9 cellular contexts compared by ENCODE assay signal in the genomic region with DNA sequence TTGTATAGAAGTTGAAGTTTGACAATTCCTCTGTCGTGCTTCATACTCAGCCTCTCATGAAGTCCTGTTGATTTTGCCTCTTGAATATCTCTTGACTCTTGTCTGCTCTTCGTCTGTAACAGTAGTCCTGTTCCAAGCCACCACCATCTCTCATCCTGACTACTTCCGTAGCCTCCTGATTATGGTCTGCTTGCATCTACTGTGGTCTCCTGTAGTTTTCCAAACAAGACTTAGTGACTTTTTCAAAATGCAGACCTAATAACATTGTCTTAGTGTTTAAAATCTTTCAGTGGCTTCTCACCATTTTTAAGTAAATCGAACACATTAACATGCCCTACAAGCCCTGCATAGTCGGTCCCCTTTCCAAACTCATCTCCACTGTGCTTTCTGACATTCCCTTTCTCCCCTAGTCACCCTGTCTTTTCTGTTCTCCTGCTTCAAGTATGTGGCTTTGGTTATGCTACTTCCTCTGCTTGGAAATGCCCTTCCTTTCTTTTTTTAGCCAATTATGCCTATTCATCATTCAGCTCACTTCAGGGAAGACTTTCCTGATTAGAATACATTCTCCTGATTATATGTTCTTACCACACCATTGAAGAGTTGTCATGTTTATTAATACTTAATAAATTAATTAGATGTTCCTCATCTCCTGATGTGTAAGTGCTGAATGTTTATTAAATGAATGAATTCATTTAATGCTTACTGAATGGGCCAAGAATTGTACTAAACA. TPM values are rescaled to one million over a fixed set of nuclear protein-coding genes. Genes with fewer than 3 reads are reported as not detected.
DNase-seq lines count a peak whose midpoint lies in the region; ATAC-seq and TF ChIP-seq lines count a peak whose summit lies in the region.
"Had no signal": no experiment of that assay in that cellular context is flagged by ENCODE, and none has a peak within 500 bp of the region (broad histone marks: within the 10 kb centered on the region; RNA-seq: fewer than 3 reads in every experiment).

No MANE protein-coding gene starts in this region.

- peaks cover 8% of the 10 kb centered on the region for H3K27me3 Mint-ChIP-seq in GM23338 (ENCODE audit: insufficient read depth, low read depth, poor library complexity)
- no peaks in the 10 kb centered on the region for H3K27me3 Mint-ChIP-seq in activated naive CD8-positive, alpha-beta T cell treated with anti-CD3 and anti-CD28 coated beads for 36 hours

- peaks cover 65% of the 10 kb centered on the region for H3K79me2 ChIP-seq in GM23338 (replicated peaks; ENCODE audit: insufficient read depth)

- no peak overlapping the region for H2AFZ ChIP-seq in GM23338

- H3K27ac Mint-ChIP-seq in GM23338: no peak overlapping the region
- H3K27ac Mint-ChIP-seq in activated naive CD8-positive, alpha-beta T cell treated with anti-CD3 and anti-CD28 coated beads for 36 hours: no peak overlapping the region

- ATAC-seq in GM23338 (no peak), left lung (no peak), HG03108 (IDR thresholded peaks at IDR 0.05; ENCODE audit: unreplicated experiment) (no peak)

- peak; percentile 6 for DNase-seq in A172 (ENCODE audit: low spot score)
- peak; percentile 24 for DNase-seq in GM23338 (ENCODE audit: low spot score)
- DNase-seq in activated naive CD8-positive, alpha-beta T cell treated with anti-CD3 and anti-CD28 coated beads for 36 hours: no peak
- DNase-seq in left lung: no peak
- no peak for DNase-seq in stimulated activated CD4-positive, alpha-beta T cell treated with anti-CD3 and anti-CD28 coated beads, Interleukin-4, amount 100 ng/mL, for 4 hours
- DNase-seq in UCSD-AML1 (lab: John Stamatoyannopoulos, UW; ENCODE audit: unreplicated experiment): no peak
- DNase-seq in NCI-H748 treated with DMSO at 0.1 percent for 48 hours (lab: John Stamatoyannopoulos, UW): no peak

- H3K27me3 ChIP-seq in GM23338 (ENCODE audit: insufficient read depth) (no peaks in the 10 kb centered on the region), left lung (no peaks in the 10 kb centered on the region)

- TF ChIP-seq CTCF in GM23338 (conservative IDR thresholded peaks at IDR 0.05; ENCODE audit: low read depth in 2 of 2) (no peak), left lung (IDR thresholded peaks at IDR 0.05) (no peak)

- no peaks in the 10 kb centered on the region for H3K9me3 ChIP-seq in left lung

- peaks cover 29% of the 10 kb centered on the region for H3K4me1 Mint-ChIP-seq in GM23338
- peaks cover 42% of the 10 kb centered on the region for H3K4me1 Mint-ChIP-seq in activated naive CD8-positive, alpha-beta T cell treated with anti-CD3 and anti-CD28 coated beads for 36 hours

- H3K4me1 ChIP-seq in GM23338 (ENCODE audit: insufficient read depth) (peaks cover 27% of the 10 kb centered on the region), left lung (peaks cover 0 to 54% of the 10 kb centered on the region in 2 donors)

- H3K27ac ChIP-seq in GM23338 (ENCODE audit: low read depth): no peak overlapping the region; the same call in 1 of the 2 replicates
- peak overlapping the region in 1 of 2 donors; percentile 99 for H3K27ac ChIP-seq in left lung

- no peaks in the 10 kb centered on the region for H3K9me2 ChIP-seq in GM23338 (ENCODE audit: insufficient read depth)

- H3F3A ChIP-seq in GM23338 (replicated peaks; ENCODE audit: low read depth): no peaks in the 10 kb centered on the region

- H3K36me3 Mint-ChIP-seq in GM23338 (ENCODE audit: low read depth): no peaks in the 10 kb centered on the region; the same call in 2 of the 3 replicates
- peaks cover 4% of the 10 kb centered on the region for H3K36me3 Mint-ChIP-seq in activated naive CD8-positive, alpha-beta T cell treated with anti-CD3 and anti-CD28 coated beads for 36 hours

- H3K4me2 ChIP-seq in GM23338: peak overlapping the region; percentile 94

- H3K4me3 Mint-ChIP-seq in GM23338: peak overlapping the region; percentile 99
- peak overlapping the region; percentile 65 for H3K4me3 Mint-ChIP-seq in activated naive CD8-positive, alpha-beta T cell treated with anti-CD3 and anti-CD28 coated beads for 36 hours

- intact Hi-C loops in left lung (cut with DNase I): no loop called here

- H3K9me3 Mint-ChIP-seq in GM23338: no peaks in the 10 kb centered on the region
- H3K9me3 Mint-ChIP-seq in activated naive CD8-positive, alpha-beta T cell treated with anti-CD3 and anti-CD28 coated beads for 36 hours: no peaks in the 10 kb centered on the region

- H3K4me3 ChIP-seq in GM23338: peak overlapping the region; percentile 84
- peak overlapping the region; percentile 81 to 95 for H3K4me3 ChIP-seq in left lung

- H3K36me3 ChIP-seq in GM23338 (ENCODE audit: insufficient read depth) (no peaks in the 10 kb centered on the region), left lung (no peaks in the 10 kb centered on the region)

- peaks cover 9% of the 10 kb centered on the region; the same call in 1 of the 2 replicates for H4K20me1 ChIP-seq in GM23338 (replicated peaks; ENCODE audit: insufficient read depth)

TF ChIP-seq in GM23338, 12 proteins besides CTCF, POLR2A, EP300 and RAD21 (continues in another document):
- no peak for TF ChIP-seq ZNF114 (CRISPR knock-in tag; IDR thresholded peaks at IDR 0.05)
- no peak for TF ChIP-seq EZH2 (IDR thresholded peaks at IDR 0.05; ENCODE audit: low read depth, unreplicated experiment)
- no peak for TF ChIP-seq ZNF331 (CRISPR knock-in tag; IDR thresholded peaks at IDR 0.05; ENCODE audit: low read depth)
- TF ChIP-seq ETS1 (IDR thresholded peaks at IDR 0.05): no peak
- no peak for TF ChIP-seq NANOG (IDR thresholded peaks at IDR 0.05; ENCODE audit: borderline replicate concordance)
- TF ChIP-seq STAT1 (IDR thresholded peaks at IDR 0.05; ENCODE audit: unreplicated experiment): no peak

RNA-seq across cellular contexts. Expression of gene SCYL2, which starts 2.0 kb away (rescaled TPM):
- total RNA-seq in A172 (2014; rRNA removed; shearing (Covaris generic)): 47.8 and 98.4 TPM in 2 replicates
- 57.5 and 61.2 TPM in 2 replicates for total RNA-seq in GM23338 (2014; rRNA removed; shearing (Covaris generic))
- 15.0 and 15.2 TPM in 2 replicates for polyA plus RNA-seq in GM23338 (2016; fragmentation: Nextera tagmentation; extraction: Ambion mirVana)
- total RNA-seq in activated naive CD8-positive, alpha-beta T cell treated with anti-CD3 and anti-CD28 coated beads for 36 hours: 10 to 100 TPM; 26.7 to 27.1 TPM
- 10 to 100 TPM; 48.9 to 49.0 TPM for total RNA-seq in left lung

RNA-seq across cellular contexts. Expression of gene DEPDC4, which starts 2.1 kb away (rescaled TPM):
- 2.8 and 3.1 TPM in 2 replicates for total RNA-seq in A172 (2014; rRNA removed; shearing (Covaris generic))
- total RNA-seq in GM23338 (2014; rRNA removed; shearing (Covaris generic)): 2.2 and 2.5 TPM in 2 replicates
- 9.4 and 10.2 TPM in 2 replicates for polyA plus RNA-seq in GM23338 (2016; fragmentation: Nextera tagmentation; extraction: Ambion mirVana)
- 1 to 10 TPM; 2.4 to 2.8 TPM for total RNA-seq in activated naive CD8-positive, alpha-beta T cell treated with anti-CD3 and anti-CD28 coated beads for 36 hours
- total RNA-seq in left lung: 1 to 10 TPM; 1.7 to 1.8 TPM
- total RNA-seq: mononuclear cell had no signal

Comparison
In these comparisons a context has a peak if more than half of its experiments do, and no peak if none do; other contexts are left out.
1. DNase-seq: peak in A172 (single experiment) and GM23338 (single experiment); none in activated naive CD8-positive, alpha-beta T cell treated with anti-CD3 and anti-CD28 coated beads for 36 hours (single experiment), left lung (0 of 2), stimulated activated CD4-positive, alpha-beta T cell treated with anti-CD3 and anti-CD28 coated beads, Interleukin-4, amount 100 ng/mL, for 4 hours (0 of 2), UCSD-AML1 (single experiment) and NCI-H748 treated with DMSO at 0.1 percent for 48 hours (single experiment).